17 cellular contexts compared by ENCODE assay signal in the genomic region with DNA sequence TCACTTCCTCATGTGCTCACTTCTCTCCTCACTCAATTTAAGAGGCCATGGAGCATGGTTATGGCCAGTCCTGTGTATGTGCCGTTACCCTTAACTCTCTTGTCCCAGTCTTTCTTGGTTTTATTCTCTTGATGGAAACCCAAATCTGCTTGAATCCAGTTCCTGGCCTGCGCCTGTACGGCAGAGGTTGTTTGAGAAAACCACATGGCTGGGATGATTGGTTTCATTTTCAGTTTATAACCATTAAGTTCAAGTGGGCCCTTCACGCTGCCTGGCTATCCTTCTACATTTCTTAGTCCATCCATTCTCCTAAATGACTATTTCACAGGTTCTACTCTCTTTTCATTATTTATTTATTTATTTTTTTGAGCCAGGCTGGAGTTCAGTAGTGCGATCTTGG. TPM values are rescaled to one million over a fixed set of nuclear protein-coding genes. Genes with fewer than 3 reads are reported as not detected.
DNase-seq lines count a peak whose midpoint lies in the region; ATAC-seq and TF ChIP-seq lines count a peak whose summit lies in the region.
"Had no signal": no experiment of that assay in that cellular context is flagged by ENCODE, and none has a peak within 500 bp of the region (broad histone marks: within the 10 kb centered on the region; RNA-seq: fewer than 3 reads in every experiment).

No MANE protein-coding gene starts in this region.

- H3K27ac ChIP-seq in breast epithelium (no peak overlapping the region), ovary (no peak overlapping the region)
- H3K27ac ChIP-seq: body of pancreas, HL-60, skin epidermis had no signal

- H3K4me3 ChIP-seq in breast epithelium (no peak overlapping the region), ovary (no peak overlapping the region)
- H3K4me3 ChIP-seq: body of pancreas, skin epidermis had no signal

- no peak for TF ChIP-seq EP300 in ovary (IDR thresholded peaks at IDR 0.05)

- no TSS peak for BruUV-seq in MCF 10A (replicated peaks; lab: Mats Ljungman, UMichigan)

- H3K9me3 ChIP-seq in breast epithelium (no peaks in the 10 kb centered on the region), ovary (no peaks in the 10 kb centered on the region)
- H3K9me3 ChIP-seq: body of pancreas had no signal

- H3K36me3 Mint-ChIP-seq in MCF 10A (ENCODE audit: insufficient read depth, unreplicated experiment) (no peaks in the 10 kb centered on the region), activated B cell treated with CpG ODN at 0.5 μM for 24 hours (ENCODE audit: low read depth) (peaks cover 3% of the 10 kb centered on the region), chondrocyte (ENCODE audit: low read depth) (no peaks in the 10 kb centered on the region)
- H3K36me3 Mint-ChIP-seq in effector memory CD8-positive, alpha-beta T cell (ENCODE audit: insufficient read depth): peaks cover 19% of the 10 kb centered on the region

- no peak for ATAC-seq in activated B cell treated with CpG ODN at 0.5 μM for 24 hours (ENCODE audit: low read depth)
- ATAC-seq in effector memory CD8-positive, alpha-beta T cell (replicated peaks): no peak
- ATAC-seq in HG02610 (IDR thresholded peaks at IDR 0.05; ENCODE audit: unreplicated experiment): no peak
- ATAC-seq: body of pancreas had no signal

- H3K4me1 ChIP-seq in breast epithelium (no peaks in the 10 kb centered on the region), ovary (ENCODE audit: insufficient read depth) (peaks cover 3% of the 10 kb centered on the region)

- no peak for TF ChIP-seq CTCF in MCF 10A (IDR thresholded peaks at IDR 0.05; ENCODE audit: unreplicated experiment)
- TF ChIP-seq CTCF in breast epithelium (IDR thresholded peaks at IDR 0.05): no peak
- no peak for TF ChIP-seq CTCF in activated B cell treated with CpG ODN at 0.5 μM for 24 hours (IDR thresholded peaks at IDR 0.05)
- TF ChIP-seq CTCF in ovary (IDR thresholded peaks at IDR 0.05): no peak
- no peak for TF ChIP-seq CTCF in chondrocyte (IDR thresholded peaks at IDR 0.05)

- H3K4me3 Mint-ChIP-seq in MCF 10A (ENCODE audit: unreplicated experiment) (peak overlapping the region; percentile 50), activated B cell treated with CpG ODN at 0.5 μM for 24 hours (peak overlapping the region; percentile 33), chondrocyte (ENCODE audit: unreplicated experiment) (no peak overlapping the region)
- H3K4me3 Mint-ChIP-seq in effector memory CD8-positive, alpha-beta T cell: peak overlapping the region; percentile 89

- 92 to 96% (median 93%) methylated on average over 5 of the region's 5 CpGs for WGBS in ovary, 3 donors

- no peaks in the 10 kb centered on the region for H3K36me3 ChIP-seq in breast epithelium
- H3K36me3 ChIP-seq in ovary: no peaks in the 10 kb centered on the region

- TF ChIP-seq POLR2A in breast epithelium (IDR thresholded peaks at IDR 0.05): no peak
- no peak for TF ChIP-seq POLR2A in ovary (IDR thresholded peaks at IDR 0.05)

- H3K27me3 Mint-ChIP-seq in MCF 10A (ENCODE audit: insufficient read depth, unreplicated experiment) (no peaks in the 10 kb centered on the region), activated B cell treated with CpG ODN at 0.5 μM for 24 hours (no peaks in the 10 kb centered on the region), chondrocyte (ENCODE audit: low read depth) (peaks cover 14% of the 10 kb centered on the region)
- no peaks in the 10 kb centered on the region for H3K27me3 Mint-ChIP-seq in effector memory CD8-positive, alpha-beta T cell

- H3K27ac Mint-ChIP-seq in MCF 10A (ENCODE audit: low read depth, unreplicated experiment) (no peak overlapping the region), activated B cell treated with CpG ODN at 0.5 μM for 24 hours (no peak overlapping the region), chondrocyte (ENCODE audit: unreplicated experiment) (no peak overlapping the region)
- H3K27ac Mint-ChIP-seq in effector memory CD8-positive, alpha-beta T cell: peak overlapping the region; percentile 79 to 96

- H3K9me3 Mint-ChIP-seq in MCF 10A (ENCODE audit: unreplicated experiment) (peaks cover 7% of the 10 kb centered on the region), activated B cell treated with CpG ODN at 0.5 μM for 24 hours (peaks cover 5% of the 10 kb centered on the region), chondrocyte (ENCODE audit: low read depth) (no peaks in the 10 kb centered on the region)
- H3K9me3 Mint-ChIP-seq in effector memory CD8-positive, alpha-beta T cell: peaks cover 4 to 16% of the 10 kb centered on the region in 2 donors

- CTCF ChIA-PET in MCF 10A (lab: Yijun Ruan, JAX): no interaction called here
- CTCF ChIA-PET in activated B cell treated with CpG ODN at 0.5 μM for 24 hours (lab: Charles Lee): no interaction called here

- POLR2A ChIA-PET in MCF 10A (lab: Yijun Ruan, JAX) (no interaction called here), activated B cell treated with CpG ODN at 0.5 μM for 24 hours (lab: Charles Lee) (interaction anchor here (3.9 kb wide), 1 partner anchor 19 kb away, joined by 19 read pairs; no protein-coding TSS in a partner anchor)

- no peaks in the 10 kb centered on the region for H3K27me3 ChIP-seq in breast epithelium
- H3K27me3 ChIP-seq in ovary: no peaks in the 10 kb centered on the region
- H3K27me3 ChIP-seq: body of pancreas had no signal

- H3K4me1 Mint-ChIP-seq in MCF 10A (ENCODE audit: insufficient read depth, unreplicated experiment): peaks cover 6% of the 10 kb centered on the region
- H3K4me1 Mint-ChIP-seq in activated B cell treated with CpG ODN at 0.5 μM for 24 hours: peaks cover 44% of the 10 kb centered on the region
- H3K4me1 Mint-ChIP-seq in effector memory CD8-positive, alpha-beta T cell (ENCODE audit: low read depth in 2 of 2): peaks cover 27 to 30% of the 10 kb centered on the region in 2 donors
- H3K4me1 Mint-ChIP-seq in chondrocyte (ENCODE audit: low read depth): peaks cover 20% of the 10 kb centered on the region

- DNase-seq in MCF 10A (ENCODE audit: unreplicated experiment) (no peak), breast epithelium (ENCODE audit: low spot score in 2 of 2) (no peak), activated B cell treated with CpG ODN at 0.5 μM for 24 hours (no peak), ovary (no peak), chondrocyte (ENCODE audit: low spot score) (no peak), GDM1 (lab: John Stamatoyannopoulos, UW) (no peak)
- DNase-seq in effector memory CD8-positive, alpha-beta T cell: peak in 1 of 3 experiments; percentile 25
- DNase-seq: activated CD4-positive, CD25-positive, alpha-beta regulatory T cell treated with anti-CD3 and anti-CD28 coated beads, Interleukin-2, amount 50 U/mL, for 72 hours; activated effector memory CD4-positive, alpha-beta T cell treated with Interleukin-2 at 50 U/mL for 16 hours; body of pancreas; KBM-7; NCI-H1105 treated with DMSO at 0.1 percent for 48 hours; NCI-H226; SHP77 had no signal

- intact Hi-C loops in MCF 10A (cut with micrococcal nuclease) (no loop called here), breast epithelium (cut with DNase I; ENCODE audit: low total_unique reads) (no loop called here), activated B cell treated with CpG ODN at 0.5 μM for 24 hours (cut with micrococcal nuclease) (no loop called here), ovary (cut with DNase I) (no loop called here)

RNA-seq across cellular contexts. Expression of a gene that starts 1.6 kb away (rescaled TPM):
- total RNA-seq in MCF 10A (2022) (9.9 and 16.4 TPM in 2 replicates), breast epithelium (1 to 10 TPM; 2.7 to 9.1 (median 8.5) TPM), activated B cell treated with CpG ODN at 0.5 μM for 24 hours (5.7 and 9.4 TPM in 2 replicates), ovary (10 to 100 TPM in 2 of 7 donors, 1 to 10 TPM in 5; 2.9 to 10.7 (median 7.0) TPM), chondrocyte (4.2 to 5.6 TPM (median 4.6 TPM) in 3 replicates)
- polyA plus RNA-seq in ovary: 1 to 10 TPM; 2.3 to 6.7 TPM

RNA-seq across cellular contexts. Expression of a gene that starts 30.2 kb away (rescaled TPM):
- total RNA-seq in MCF 10A (2022) (4.9 and 6.5 TPM in 2 replicates), breast epithelium (1 to 10 TPM; 3.9 to 4.5 (median 4.0) TPM), activated B cell treated with CpG ODN at 0.5 μM for 24 hours (7.6 and 9.0 TPM in 2 replicates), ovary (1 to 10 TPM; 2.5 to 8.3 (median 4.5) TPM), chondrocyte (1.8 to 2.5 TPM (median 1.9 TPM) in 3 replicates)
- 1 to 10 TPM; 2.0 to 3.0 TPM for polyA plus RNA-seq in ovary

Comparison
In these comparisons a context has a peak if more than half of its experiments do, and no peak if none do; other contexts are left out.
1. H3K27ac Mint-ChIP-seq: peak in effector memory CD8-positive, alpha-beta T cell (2 of 2); none in MCF 10A (single experiment), activated B cell treated with CpG ODN at 0.5 μM for 24 hours (single experiment) and chondrocyte (single experiment).